14 cellular contexts compared by ENCODE assay signal in the genomic region with DNA sequence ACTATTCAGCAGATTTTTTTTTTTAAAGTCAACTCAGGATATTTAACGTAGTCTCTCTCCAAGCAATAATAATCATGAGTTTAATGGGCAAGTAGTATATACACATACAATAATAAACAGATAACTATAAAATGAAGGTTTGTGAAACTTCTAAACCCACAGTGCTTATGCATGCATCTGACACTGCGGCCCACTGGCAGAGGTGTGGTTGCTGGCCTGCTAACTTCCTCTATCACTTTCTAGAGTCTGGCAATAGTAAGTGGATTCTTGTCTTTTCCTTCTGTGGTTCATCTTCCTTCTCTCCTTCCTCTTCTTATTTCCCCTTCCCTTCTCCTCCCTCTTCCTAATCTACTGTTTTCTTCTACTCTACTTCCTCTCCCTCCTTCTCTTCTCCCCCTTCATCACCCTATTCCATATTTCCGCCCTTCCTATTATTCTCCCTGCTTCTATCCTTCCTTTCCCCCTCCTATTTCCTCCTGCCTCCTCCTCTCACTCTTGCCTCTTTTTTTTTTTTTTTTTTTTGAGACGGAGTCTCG. TPM values are rescaled to one million over a fixed set of nuclear protein-coding genes. Genes with fewer than 3 reads are reported as not detected.
DNase-seq lines count a peak whose midpoint lies in the region; ATAC-seq, FAIRE-seq and TF ChIP-seq lines count a peak whose summit lies in the region.
"Had no signal": no experiment of that assay in that cellular context is flagged by ENCODE, and none has a peak within 500 bp of the region (broad histone marks: within the 10 kb centered on the region; RNA-seq: fewer than 3 reads in every experiment).

No MANE protein-coding gene starts in this region.

- DNase-seq in KBM-7, result peak; percentile 3
- DNase-seq in GM12891 (ENCODE audit: insufficient read length, low spot score), result no peak
- DNase-seq in amniotic stem cell (lab: John Stamatoyannopoulos, UW), result no peak
- DNase-seq in HUDEP-2 (lab: John Stamatoyannopoulos, UW; ENCODE audit: unreplicated experiment in 76 of 76), result no peak
- no peak for DNase-seq in HFFc6
- DNase-seq: kidney, NCI-H2029 had no signal

- peaks cover 46% of the 10 kb centered on the region for H3K4me1 Mint-ChIP-seq in HFFc6 (ENCODE audit: low read depth)

- in situ Hi-C loops in KBM-7 (cut with MboI; ENCODE audit: low pct_unique_long_range_greater_than_20kb, low sequenced_read_pairs), result no loop called here

- TF ChIP-seq POLR2A in GM12891 (IDR thresholded peaks at IDR 0.05; ENCODE audit: low read depth, low read length), result no peak

- no peak overlapping the region for H3K27ac Mint-ChIP-seq in HFFc6
- H3K27ac Mint-ChIP-seq: IgD-negative memory B cell had no signal

- no peaks in the 10 kb centered on the region for H3K9me3 Mint-ChIP-seq in HFFc6
- H3K9me3 Mint-ChIP-seq: IgD-negative memory B cell had no signal

- no peak overlapping the region for H3K4me3 Mint-ChIP-seq in HFFc6
- H3K4me3 Mint-ChIP-seq: IgD-negative memory B cell had no signal

- no peak for FAIRE-seq in GM12891 (lab: Jason Lieb, UNC)
- FAIRE-seq: kidney had no signal

- peak; percentile 90 for ATAC-seq in GM19372 (IDR thresholded peaks at IDR 0.05; ENCODE audit: low read depth, unreplicated experiment)
- ATAC-seq in HG02870 (IDR thresholded peaks at IDR 0.05; ENCODE audit: unreplicated experiment), result peak; percentile 50
- ATAC-seq: Panc1, right cardiac atrium had no signal

- no peaks in the 10 kb centered on the region for H3K36me3 Mint-ChIP-seq in HFFc6 (ENCODE audit: low read depth)
- H3K36me3 Mint-ChIP-seq: IgD-negative memory B cell had no signal

- TF ChIP-seq CTCF in HFFc6 (IDR thresholded peaks at IDR 0.05), result no peak

- H3K27me3 Mint-ChIP-seq in HFFc6 (ENCODE audit: insufficient read depth), result peaks cover 1% of the 10 kb centered on the region; the same call in 1 of the 2 replicates
- H3K27me3 Mint-ChIP-seq: IgD-negative memory B cell had no signal

TF ChIP-seq in GM12891, 5 proteins besides CTCF, POLR2A, EP300 and RAD21:
- no peak for TF ChIP-seq POU2F2 (IDR thresholded peaks at IDR 0.05; ENCODE audit: low read depth, low read length)

RNA-seq across cellular contexts. Expression of gene AGXT2, which starts 18.6 kb away (rescaled TPM):
- not detected for polyA plus RNA-seq in GM12891 (2012; ENCODE audit: low read depth, missing spikeins)
- not detected for total RNA-seq in HFFc6 (2021; fragmentation: NEBNext Ultra II Directional; extraction: Animal tissue kit (Norgen Biotek cat#: 25700))
- total RNA-seq: dermis microvascular lymphatic vessel endothelial cell, right cardiac atrium, subcutaneous adipose tissue had no signal
- polyA plus RNA-seq: IgD-negative memory B cell, right cardiac atrium had no signal
